Comparison of ENCODE assay signal across 1 cellular context in the genomic region with DNA sequence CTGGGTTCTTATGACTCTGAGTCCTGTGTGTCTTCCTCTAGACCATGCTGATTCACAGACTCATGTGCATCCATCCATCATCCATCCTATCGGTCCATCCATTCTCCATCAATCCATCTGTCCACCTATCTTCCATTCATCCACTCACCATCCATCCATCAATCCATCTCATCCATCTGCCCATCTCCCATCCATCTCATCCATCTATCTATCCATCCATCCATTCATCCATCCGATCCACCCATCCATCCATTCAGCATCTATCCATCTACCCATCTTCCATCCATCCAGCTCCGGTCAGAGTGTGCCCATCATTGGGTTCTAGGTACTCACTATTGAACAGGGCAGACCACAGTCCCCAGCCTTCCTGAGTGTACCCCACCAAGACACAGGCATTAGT.
TF ChIP-seq lines count a peak whose summit lies in the region.

No MANE protein-coding gene starts in this region.

TF ChIP-seq in endothelial cell of umbilical vein, 7 proteins besides CTCF, POLR2A, EP300 and RAD21 (continued from another document):
- TF ChIP-seq EZH2 (IDR thresholded peaks at IDR 0.05; ENCODE audit: borderline replicate concordance, low read depth, low read length, severe bottlenecking) (no peak), GATA2 (IDR thresholded peaks at IDR 0.05; ENCODE audit: insufficient read depth, insufficient read length, low read depth, low read length) (no peak)
